18 cellular contexts compared by ENCODE assay signal in the genomic region with DNA sequence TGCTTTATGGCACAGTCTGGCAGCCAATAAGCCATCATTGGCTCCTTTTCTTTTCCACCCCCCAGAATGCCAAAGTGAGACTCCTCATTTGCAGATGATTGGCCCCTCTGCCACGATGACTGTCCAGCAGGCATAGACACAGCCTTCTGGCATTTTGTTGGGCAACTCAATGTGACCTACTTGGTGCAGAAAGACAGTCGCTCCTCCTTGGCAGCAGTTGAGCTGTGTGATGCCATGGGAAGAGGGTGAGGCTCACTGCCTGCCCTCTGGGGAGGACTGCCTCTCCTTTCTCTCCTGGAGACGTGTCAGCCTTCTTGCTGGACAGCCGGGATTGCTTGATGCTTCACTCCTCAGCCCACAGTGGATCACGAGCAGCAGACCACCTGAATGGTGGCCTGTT.
DNase-seq lines count a peak whose midpoint lies in the region; ATAC-seq and TF ChIP-seq lines count a peak whose summit lies in the region.
"Had no signal": no experiment of that assay in that cellular context is flagged by ENCODE, and none has a peak within 500 bp of the region (broad histone marks: within the 10 kb centered on the region; RNA-seq: fewer than 3 reads in every experiment).

No MANE protein-coding gene starts in this region.

- DNase-seq in MCF 10A (ENCODE audit: unreplicated experiment): peak; percentile 13
- no peak for DNase-seq in mammary epithelial cell
- no peak for DNase-seq in neuronal stem cell (ENCODE audit: low spot score)
- no peak for DNase-seq in psoas muscle
- DNase-seq in activated gamma-delta T cell treated with Interleukin-2 at 50 U/mL for 16 hours: no peak
- DNase-seq: Caco-2; CD4-positive, CD25-positive, alpha-beta regulatory T cell; CD8-positive, alpha-beta T cell; DMS153; DND-41; GOT3; HFFc6 had no signal

- H3K9ac ChIP-seq in mammary epithelial cell (ENCODE audit: insufficient read depth, low read length) (no peak overlapping the region), neuronal stem cell (ENCODE audit: low read depth, low read length, poor library complexity) (no peak overlapping the region)
- H3K9ac ChIP-seq: BLaER1 had no signal

- ATAC-seq in psoas muscle: peak; percentile 49 to 94 (median 72)
- no peak for ATAC-seq in HG02884 (IDR thresholded peaks at IDR 0.05; ENCODE audit: unreplicated experiment)
- ATAC-seq: CD8-positive, alpha-beta T cell had no signal

- no peaks in the 10 kb centered on the region for H3K79me1 ChIP-seq in neuronal stem cell (ENCODE audit: low read depth, low read length)

- CTCF ChIA-PET in MCF 10A (lab: Yijun Ruan, JAX) (interaction anchor here (0.7 to 0.9 kb wide), 2 partner anchors 186 to 540 kb away, joined by 3 read pairs; no protein-coding TSS in a partner anchor), mammary epithelial cell (lab: Charles Lee; ENCODE audit: low non-redundant PET) (no interaction called here)

- H3K4me2 ChIP-seq in mammary epithelial cell (ENCODE audit: insufficient read depth, low read depth, low read length): no peak overlapping the region
- H3K4me2 ChIP-seq in neuronal stem cell (ENCODE audit: insufficient read depth, low read length, poor library complexity, severe bottlenecking): no peak overlapping the region
- H3K4me2 ChIP-seq: BLaER1 had no signal

- dilution Hi-C loops in mammary epithelial cell (cut with HindIII; ENCODE audit: low sequenced_read_pairs): no loop called here

- H3K4me1 ChIP-seq in mammary epithelial cell (ENCODE audit: insufficient read depth, low read length) (peaks cover 12% of the 10 kb centered on the region), neuronal stem cell (ENCODE audit: control insufficient read depth in 2 of 2, insufficient read depth in 1 of 2, low read depth in 1 of 2, low read length in 2 of 2) (peaks cover 4 to 13% of the 10 kb centered on the region in 2 donors), psoas muscle (no peaks in the 10 kb centered on the region)
- H3K4me1 ChIP-seq: Caco-2 had no signal

- BruUV-seq in MCF 10A (replicated peaks; lab: Mats Ljungman, UMichigan) (no TSS peak), mammary epithelial cell (replicated peaks; lab: Mats Ljungman, UMichigan) (no TSS peak)

- H3K4me3 Mint-ChIP-seq in MCF 10A (ENCODE audit: unreplicated experiment): no peak overlapping the region
- H3K4me3 Mint-ChIP-seq: B cell; CD4-positive, CD25-positive, alpha-beta regulatory T cell; CD8-positive, alpha-beta T cell; HFFc6 had no signal

- H2BK12ac ChIP-seq in neuronal stem cell (ENCODE audit: low read length): no peak overlapping the region

- intact Hi-C loops in MCF 10A (cut with micrococcal nuclease) (no loop called here), mammary epithelial cell (cut with micrococcal nuclease) (no loop called here), psoas muscle (cut with DNase I) (no loop called here)

- H2AFZ ChIP-seq in mammary epithelial cell (ENCODE audit: low read depth, low read length): no peak overlapping the region
- peak overlapping the region; percentile 63 for H2AFZ ChIP-seq in neuronal stem cell (ENCODE audit: low read length)

- H4K91ac ChIP-seq in neuronal stem cell (ENCODE audit: low read depth, low read length, poor library complexity): no peak overlapping the region

- in situ Hi-C loops in mammary epithelial cell (cut with MboI; ENCODE audit: low sequenced_read_pairs in 2 of 2): no loop called here

- H2AK5ac ChIP-seq in neuronal stem cell (ENCODE audit: low read depth, low read length): no peak overlapping the region

- H3K9me3 ChIP-seq in mammary epithelial cell (replicated peaks; ENCODE audit: insufficient read depth, low read length) (no peaks in the 10 kb centered on the region), neuronal stem cell (replicated peaks in 1 of 2; ENCODE audit: control insufficient read depth in 2 of 2, insufficient read depth in 1 of 2, low read depth in 1 of 2, low read length in 2 of 2) (peaks cover 0 to 2% of the 10 kb centered on the region in 2 donors), psoas muscle (no peaks in the 10 kb centered on the region)
- H3K9me3 ChIP-seq: BLaER1, Caco-2 had no signal

- H3K23ac ChIP-seq in neuronal stem cell (ENCODE audit: low read depth, low read length, poor library complexity): no peak overlapping the region

- H3K27ac ChIP-seq in mammary epithelial cell (ENCODE audit: insufficient read depth, low read depth, low read length): no peak overlapping the region
- no peak overlapping the region for H3K27ac ChIP-seq in neuronal stem cell (replicated peaks; ENCODE audit: low read length)
- H3K27ac ChIP-seq in psoas muscle: no peak overlapping the region
- H3K27ac ChIP-seq: 22Rv1, BLaER1, C4-2B had no signal

- H4K20me1 ChIP-seq in mammary epithelial cell (ENCODE audit: insufficient read depth, low read length): no peaks in the 10 kb centered on the region
- H4K20me1 ChIP-seq: BLaER1 had no signal

- H3K27me3 ChIP-seq in mammary epithelial cell (ENCODE audit: insufficient read depth, low read length) (no peaks in the 10 kb centered on the region), neuronal stem cell (ENCODE audit: control insufficient read depth in 3 of 3, insufficient read depth in 3 of 3, low read depth in 1 of 3, low read length in 3 of 3) (no peaks in the 10 kb centered on the region), psoas muscle (ENCODE audit: insufficient read depth in 3 of 3, low read length in 2 of 3) (no peaks in the 10 kb centered on the region)
- H3K27me3 ChIP-seq: BLaER1 had no signal

- POLR2A ChIA-PET in MCF 10A (lab: Yijun Ruan, JAX): interaction anchor here (1.7 kb wide), 1 partner anchor 64 kb away, joined by 6 read pairs; no protein-coding TSS in a partner anchor

- H3K27ac Mint-ChIP-seq in MCF 10A (ENCODE audit: low read depth, unreplicated experiment): peak overlapping the region; percentile 63
- H3K27ac Mint-ChIP-seq: B cell; CD4-positive, CD25-positive, alpha-beta regulatory T cell; CD8-positive, alpha-beta T cell; HFFc6 had no signal

- no peak overlapping the region for H2BK5ac ChIP-seq in neuronal stem cell (ENCODE audit: low read length)

- no peaks in the 10 kb centered on the region for H3K9me3 Mint-ChIP-seq in MCF 10A (ENCODE audit: unreplicated experiment)
- H3K9me3 Mint-ChIP-seq: CD8-positive, alpha-beta T cell; HFFc6 had no signal

- peaks cover 15% of the 10 kb centered on the region for H3K4me1 Mint-ChIP-seq in MCF 10A (ENCODE audit: insufficient read depth, unreplicated experiment)
- H3K4me1 Mint-ChIP-seq: B cell; CD4-positive, CD25-positive, alpha-beta regulatory T cell had no signal

- H3K27me3 Mint-ChIP-seq in MCF 10A (ENCODE audit: insufficient read depth, unreplicated experiment): no peaks in the 10 kb centered on the region

- H2BK120ac ChIP-seq in neuronal stem cell (ENCODE audit: low read depth, low read length): no peak overlapping the region

- no peak overlapping the region for H3K4me3 ChIP-seq in mammary epithelial cell (replicated peaks in 1 of 3; ENCODE audit: insufficient read depth in 1 of 3, low read depth in 2 of 3, low read length in 3 of 3)
- H3K4me3 ChIP-seq in neuronal stem cell (ENCODE audit: low read length in 2 of 2): no peak overlapping the region
- H3K4me3 ChIP-seq in psoas muscle: no peak overlapping the region
- H3K4me3 ChIP-seq: BLaER1, HAP-1 had no signal

- H3K4ac ChIP-seq in neuronal stem cell (ENCODE audit: low read length): no peak overlapping the region

- H3K36me3 Mint-ChIP-seq in MCF 10A (ENCODE audit: insufficient read depth, unreplicated experiment): no peaks in the 10 kb centered on the region
- H3K36me3 Mint-ChIP-seq: CD4-positive, CD25-positive, alpha-beta regulatory T cell; CD8-positive, alpha-beta T cell had no signal

- WGBS in mammary epithelial cell (ENCODE audit: low coverage, missing lambda C conversion rate): 10% methylated on average over 5 of the region's 5 CpGs
- WGBS in neuronal stem cell (ENCODE audit: extremely low coverage in 2 of 2, insufficient read length in 2 of 2, insufficient replicate concordance in 1 of 2), 2 donors: no CpG with 5 or more reads among the region's 5 CpGs
- WGBS in psoas muscle, 3 donors: 56 to 72% (median 60%) methylated on average over 5 of the region's 5 CpGs

- H2BK15ac ChIP-seq in neuronal stem cell (ENCODE audit: low read length): no peak overlapping the region

- H3K36me3 ChIP-seq in mammary epithelial cell (ENCODE audit: insufficient read depth, low read length): no peaks in the 10 kb centered on the region
- no peaks in the 10 kb centered on the region for H3K36me3 ChIP-seq in neuronal stem cell (replicated peaks in 1 of 2; ENCODE audit: control insufficient read depth in 2 of 2, insufficient read depth in 2 of 2, low read length in 2 of 2)
- H3K36me3 ChIP-seq in psoas muscle (ENCODE audit: insufficient read depth in 1 of 2, low read depth in 1 of 2): no peaks in the 10 kb centered on the region
- H3K36me3 ChIP-seq: BLaER1, HAP-1 had no signal

- no peak overlapping the region for H4K8ac ChIP-seq in neuronal stem cell (ENCODE audit: low read depth, low read length)

- no peak overlapping the region for H3K18ac ChIP-seq in neuronal stem cell (ENCODE audit: low read length)

- H3K79me2 ChIP-seq in mammary epithelial cell (ENCODE audit: insufficient read depth, low read length): no peaks in the 10 kb centered on the region

- TF ChIP-seq CTCF in MCF 10A (IDR thresholded peaks at IDR 0.05; ENCODE audit: unreplicated experiment) (no peak), mammary epithelial cell (conservative IDR thresholded peaks at IDR 0.05 in 1 of 2, IDR thresholded peaks at IDR 0.05 in 1 of 2; ENCODE audit: extremely low read depth in 1 of 2, insufficient read depth in 1 of 2, low read depth in 1 of 2, low read length in 2 of 2) (no peak), psoas muscle (IDR thresholded peaks at IDR 0.05) (no peak)

- H3K14ac ChIP-seq in neuronal stem cell (ENCODE audit: low read length): no peak overlapping the region
